ENCODE assay signal across 8 cellular contexts in genomic region chr5:179858586-179859427, GRCh38. TPM values are rescaled to one million over a fixed set of nuclear protein-coding genes. Genes with fewer than 3 reads are reported as not detected.
DNase-seq lines count a peak whose midpoint lies in the region; ATAC-seq lines count a peak whose summit lies in the region.

TSS of gene MRNIP (minus strand) at chr5:179858817. CDS start at chr5:179858796, 21 bp downstream.

- peak within 1 kb of the TSS; percentile 84 for H3K4me2 ChIP-seq in mesendoderm (ENCODE audit: low read length)

- peak within 1 kb of the TSS; percentile 94 for H3K23ac ChIP-seq in mesendoderm (ENCODE audit: low read length)

- peak within 1 kb of the TSS; percentile 74 for H3K4me3 ChIP-seq in endocrine pancreas (ENCODE audit: control insufficient read depth, insufficient read depth, low read length)
- peak within 1 kb of the TSS; percentile 87 for H3K4me3 ChIP-seq in mesendoderm (ENCODE audit: low read length)

- H3K9ac ChIP-seq in endocrine pancreas (ENCODE audit: control insufficient read depth, insufficient read depth, low read length) (peak within 1 kb of the TSS; percentile 99), mesendoderm (ENCODE audit: low read length) (peak within 1 kb of the TSS; percentile 97)

- peak within 1 kb of the TSS; percentile 76 for H3K4ac ChIP-seq in mesendoderm (ENCODE audit: low read depth, low read length)

- H2BK5ac ChIP-seq in mesendoderm (ENCODE audit: low read length): no peak within 1 kb of the TSS

- CTCF ChIA-PET in activated CD8-positive, alpha-beta memory T cell treated with anti-CD3 and anti-CD28 coated beads, Interleukin-2, amount 10 ng/mL, durations not matched to agents 7 days and 5 days (lab: Charles Lee): no interaction called here

- H3K9me3 ChIP-seq in endocrine pancreas (ENCODE audit: control insufficient read depth, low read length): no peaks in the 10 kb centered on the region

- no peak within 1 kb of the TSS for H2BK15ac ChIP-seq in mesendoderm (replicated peaks; ENCODE audit: low read depth)

- ATAC-seq in GM19467 (IDR thresholded peaks at IDR 0.05; ENCODE audit: unreplicated experiment): peak; percentile 92
- ATAC-seq in activated CD8-positive, alpha-beta memory T cell treated with anti-CD3 and anti-CD28 coated beads, Interleukin-2, amount 10 ng/mL, durations not matched to agents 7 days and 5 days: peak; percentile 98

- no peaks in the 10 kb centered on the region for H3K79me2 ChIP-seq in mesendoderm (ENCODE audit: control insufficient read depth, insufficient read depth, low read length)

- peaks cover 14% of the 10 kb centered on the region for H3K36me3 Mint-ChIP-seq in activated CD8-positive, alpha-beta memory T cell treated with anti-CD3 and anti-CD28 coated beads, Interleukin-2, amount 10 ng/mL, durations not matched to agents 7 days and 5 days

- no peak within 1 kb of the TSS for H2BK120ac ChIP-seq in mesendoderm (ENCODE audit: low read depth, low read length)

- no peaks in the 10 kb centered on the region for H3K27me3 Mint-ChIP-seq in activated CD8-positive, alpha-beta memory T cell treated with anti-CD3 and anti-CD28 coated beads, Interleukin-2, amount 10 ng/mL, durations not matched to agents 7 days and 5 days

- H3K4me3 Mint-ChIP-seq in activated CD8-positive, alpha-beta memory T cell treated with anti-CD3 and anti-CD28 coated beads, Interleukin-2, amount 10 ng/mL, durations not matched to agents 7 days and 5 days: peak within 1 kb of the TSS; percentile 83

- H3K27me3 ChIP-seq in endocrine pancreas (ENCODE audit: control insufficient read depth, insufficient read depth, low read length) (no peaks in the 10 kb centered on the region), mesendoderm (ENCODE audit: insufficient read depth, low read length, poor library complexity) (no peaks in the 10 kb centered on the region)

- peak within 1 kb of the TSS; percentile 82 for H3K27ac Mint-ChIP-seq in activated CD8-positive, alpha-beta memory T cell treated with anti-CD3 and anti-CD28 coated beads, Interleukin-2, amount 10 ng/mL, durations not matched to agents 7 days and 5 days

- peak within 1 kb of the TSS; percentile 51 for H3K27ac ChIP-seq in mesendoderm (ENCODE audit: low read depth, low read length)

- H3K4me1 ChIP-seq in endocrine pancreas (ENCODE audit: control insufficient read depth, insufficient read depth, low read length): no peaks in the 10 kb centered on the region
- no peaks in the 10 kb centered on the region for H3K4me1 ChIP-seq in mesendoderm (ENCODE audit: control insufficient read depth, low read depth, low read length)

- H4K8ac ChIP-seq in mesendoderm (ENCODE audit: low read depth, low read length): peak within 1 kb of the TSS; percentile 29

- no peaks in the 10 kb centered on the region for H3K79me1 ChIP-seq in mesendoderm (ENCODE audit: low read length)

- peak within 1 kb of the TSS; percentile 44 for H3K18ac ChIP-seq in mesendoderm (ENCODE audit: low read length)

- H3K36me3 ChIP-seq in endocrine pancreas (ENCODE audit: control insufficient read depth, insufficient read depth, low read length): peaks cover 4% of the 10 kb centered on the region
- H3K36me3 ChIP-seq in mesendoderm (ENCODE audit: control insufficient read depth, insufficient read depth, low read length): peaks cover 3% of the 10 kb centered on the region

- no peaks in the 10 kb centered on the region for H3K9me3 Mint-ChIP-seq in activated CD8-positive, alpha-beta memory T cell treated with anti-CD3 and anti-CD28 coated beads, Interleukin-2, amount 10 ng/mL, durations not matched to agents 7 days and 5 days (ENCODE audit: low read depth)

- H3K4me1 Mint-ChIP-seq in activated CD8-positive, alpha-beta memory T cell treated with anti-CD3 and anti-CD28 coated beads, Interleukin-2, amount 10 ng/mL, durations not matched to agents 7 days and 5 days: peaks cover 18% of the 10 kb centered on the region

- DNase-seq in COLO668 (lab: John Stamatoyannopoulos, UW; ENCODE audit: unreplicated experiment) (peak; percentile 94), HS-27A (ENCODE audit: low read depth) (peak; percentile 54), NOMO-1 treated with dmso at 0.1 percent for 144 hours (lab: John Stamatoyannopoulos, UW; ENCODE audit: unreplicated experiment) (peak; percentile 96), mesendoderm (peak; percentile 95)
- DNase-seq in activated CD8-positive, alpha-beta memory T cell treated with anti-CD3 and anti-CD28 coated beads, Interleukin-2, amount 10 ng/mL, durations not matched to agents 7 days and 5 days: peak; percentile 94
- peak; percentile 79 for DNase-seq in stimulated activated CD8-positive, alpha-beta memory T cell treated with anti-CD3 and anti-CD28 coated beads, Interleukin-15, amount 100 ng/mL, for 1 hour (ENCODE audit: low read depth)

- no peak within 1 kb of the TSS for H2AK5ac ChIP-seq in mesendoderm (ENCODE audit: low read length)

- no peak within 1 kb of the TSS for H4K5ac ChIP-seq in mesendoderm (ENCODE audit: low read length)

- no CpG with 5 or more reads among the region's 90 CpGs for WGBS in mesendoderm (ENCODE audit: extremely low coverage, insufficient coverage, low lambda C conversion rate)

- peak within 1 kb of the TSS; percentile 98 for H3K56ac ChIP-seq in mesendoderm (ENCODE audit: low read length)

RNA-seq across cellular contexts. Expression of gene MRNIP, which starts in this region (rescaled TPM):
- 10 to 100 TPM; 20.2 to 21.4 TPM for total RNA-seq in activated CD8-positive, alpha-beta memory T cell treated with anti-CD3 and anti-CD28 coated beads, Interleukin-2, amount 10 ng/mL, durations not matched to agents 7 days and 5 days
- polyA plus RNA-seq in mesendoderm (2013, experiment 1 of 2): 9.5 TPM
- 9.3 TPM for polyA plus RNA-seq in mesendoderm (2013, experiment 2 of 2)

Comparison
In these comparisons a context has a peak if more than half of its experiments do, and no peak if none do; other contexts are left out.
1. Peak in every context shown above with its lines: DNase-seq, ATAC-seq, H3K4me3 ChIP-seq and H3K27ac ChIP-seq.